Comparison of ENCODE assay signal across 8 cellular contexts in the genomic region with DNA sequence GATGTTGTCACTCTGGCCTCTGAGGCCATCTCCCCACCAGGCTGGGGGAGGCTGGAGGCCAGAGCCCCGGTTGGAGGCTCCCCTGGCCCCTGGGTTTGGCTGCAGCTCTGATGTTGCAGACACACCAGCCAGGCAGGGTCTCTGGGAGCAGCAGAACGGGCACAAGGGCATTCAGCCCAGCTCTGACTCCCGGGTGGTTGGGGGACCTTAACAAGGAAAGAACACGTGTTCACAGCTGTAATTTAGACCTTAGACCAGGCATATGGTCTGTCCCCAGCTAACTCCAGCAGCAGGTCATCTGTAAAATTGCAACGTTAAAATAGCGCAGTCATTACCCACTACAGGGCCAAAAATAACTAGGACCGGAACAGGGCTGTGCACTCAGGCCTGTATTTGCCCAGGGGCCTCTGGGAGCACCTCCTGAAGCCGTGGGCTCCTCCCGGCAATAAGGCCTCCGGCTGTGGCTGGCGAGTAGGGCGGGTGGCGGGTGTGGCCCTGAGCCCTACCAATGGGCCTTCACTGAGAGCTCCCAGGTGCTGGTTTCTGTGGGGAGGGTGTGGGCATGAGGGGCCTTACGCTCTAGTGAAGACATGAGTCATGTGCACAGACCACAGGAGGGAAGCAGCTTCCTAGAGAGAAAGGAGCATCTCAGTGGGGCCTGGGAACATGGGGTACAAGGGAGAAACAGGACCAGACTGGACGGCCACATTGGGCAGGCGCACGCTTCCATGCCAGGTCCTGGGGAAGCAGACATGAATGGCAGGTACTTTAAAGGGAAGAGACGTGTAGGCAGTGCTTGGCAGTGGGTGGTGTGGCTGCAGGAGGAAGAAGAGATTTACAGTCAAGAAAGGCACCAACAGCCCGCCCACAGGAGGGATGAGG. TPM values are rescaled to one million over a fixed set of nuclear protein-coding genes. Genes with fewer than 3 reads are reported as not detected.
DNase-seq lines count a peak whose midpoint lies in the region; ATAC-seq and TF ChIP-seq lines count a peak whose summit lies in the region.

No MANE protein-coding gene starts in this region.

- H2AFZ ChIP-seq in OCI-LY3 (ENCODE audit: low read depth, low read length): peak overlapping the region; percentile 76

- peaks cover 83% of the 10 kb centered on the region for H3K4me1 Mint-ChIP-seq in activated T-cell treated with anti-CD3 and anti-CD28 coated beads, Interleukin-2, amount 50 U/mL, for 72 hours (ENCODE audit: low read depth)

- ATAC-seq in GM19043 (IDR thresholded peaks at IDR 0.05; ENCODE audit: low read depth, unreplicated experiment) (peak; percentile 88), HG03064 (IDR thresholded peaks at IDR 0.05; ENCODE audit: low read depth, unreplicated experiment) (peak; percentile 75), heart left ventricle (peak; percentile 50 to 85 (median 82)), left lobe of liver (no peak)
- peak; percentile 95 to 98 for ATAC-seq in activated T-cell treated with anti-CD3 and anti-CD28 coated beads, Interleukin-2, amount 50 U/mL, for 72 hours (replicated peaks in 1 of 2)

- no peaks in the 10 kb centered on the region for H4K20me1 ChIP-seq in OCI-LY3 (ENCODE audit: insufficient read depth, low read length)

- H3K27me3 ChIP-seq in OCI-LY3 (ENCODE audit: low read depth, low read length) (peaks cover 1% of the 10 kb centered on the region; the same call in 1 of the 2 replicates), heart left ventricle (no peaks in the 10 kb centered on the region)

- H3K4me1 ChIP-seq in OCI-LY3 (ENCODE audit: low read length) (peaks cover 18% of the 10 kb centered on the region), heart left ventricle (peaks cover 11 to 97% (median 78%) of the 10 kb centered on the region in 12 donors)

- peak overlapping the region; percentile 25 for H3K9ac ChIP-seq in OCI-LY3 (ENCODE audit: low read length)

- no peaks in the 10 kb centered on the region for H3K9me3 ChIP-seq in OCI-LY3 (ENCODE audit: insufficient read depth, low read length)
- H3K9me3 ChIP-seq in heart left ventricle: no peaks in the 10 kb centered on the region

- H3K4me2 ChIP-seq in OCI-LY3 (ENCODE audit: low read length): peak overlapping the region; percentile 79

- H3K4me3 Mint-ChIP-seq in activated T-cell treated with anti-CD3 and anti-CD28 coated beads, Interleukin-2, amount 50 U/mL, for 72 hours: peak overlapping the region; percentile 75 to 78

- no peaks in the 10 kb centered on the region for H3K27me3 Mint-ChIP-seq in activated T-cell treated with anti-CD3 and anti-CD28 coated beads, Interleukin-2, amount 50 U/mL, for 72 hours (ENCODE audit: low read depth)

- no peak for TF ChIP-seq POLR2A in heart left ventricle (IDR thresholded peaks at IDR 0.05)

- H3K36me3 ChIP-seq in OCI-LY3 (replicated peaks; ENCODE audit: low read depth, low read length) (no peaks in the 10 kb centered on the region), heart left ventricle (peaks cover 0 to 4% (median 0%) of the 10 kb centered on the region in 9 donors)

- H3K27ac ChIP-seq in OCI-LY3 (ENCODE audit: low read length) (no peak overlapping the region), heart left ventricle (peak overlapping the region in 11 of 12 donors; percentile 62 to 95 (median 76))

- TF ChIP-seq CTCF in OCI-LY3 (IDR thresholded peaks at IDR 0.05; ENCODE audit: low read depth, low read length) (no peak), heart left ventricle (IDR thresholded peaks at IDR 0.05) (no peak)

- H3K9me3 Mint-ChIP-seq in activated T-cell treated with anti-CD3 and anti-CD28 coated beads, Interleukin-2, amount 50 U/mL, for 72 hours: peaks cover 3 to 4% of the 10 kb centered on the region in 2 donors

- 25 to 37% (median 34%) methylated on average over 19 of the region's 19 CpGs for WGBS in heart left ventricle, 4 donors

- intact Hi-C loops in heart left ventricle (cut with DNase I): loop anchor here in 3 of 10 donors (5.0 to 10.0 kb wide), 3 partner anchors 58 to 145 kb away; no protein-coding TSS in a partner anchor

- H3K27ac Mint-ChIP-seq in activated T-cell treated with anti-CD3 and anti-CD28 coated beads, Interleukin-2, amount 50 U/mL, for 72 hours: peak overlapping the region; percentile 27

- peaks cover 0 to 2% of the 10 kb centered on the region in 2 donors for H3K36me3 Mint-ChIP-seq in activated T-cell treated with anti-CD3 and anti-CD28 coated beads, Interleukin-2, amount 50 U/mL, for 72 hours (ENCODE audit: insufficient read depth in 2 of 2)

- DNase-seq in activated T-cell treated with anti-CD3 and anti-CD28 coated beads, Interleukin-2, amount 50 U/mL, for 72 hours: peak; percentile 81 to 93
- DNase-seq in heart left ventricle: peak; percentile 54 to 74 (median 60)
- DNase-seq in stimulated activated CD4-positive, alpha-beta T cell treated with anti-CD3 and anti-CD28 coated beads, Interleukin-2, amount 100 ng/mL, for 24 hours: peak; percentile 86 to 89
- no peak for DNase-seq in left lobe of liver (ENCODE audit: low spot score)
- DNase-seq in cortex of kidney (lab: John Stamatoyannopoulos, UW): no peak

- H3K79me2 ChIP-seq in OCI-LY3 (ENCODE audit: low read length): no peaks in the 10 kb centered on the region

- H3K4me3 ChIP-seq in OCI-LY3 (ENCODE audit: low read length): peak overlapping the region; percentile 36
- H3K4me3 ChIP-seq in heart left ventricle: peak overlapping the region in 2 of 12 donors; percentile 0 to 11

RNA-seq across cellular contexts. Expression of a gene that starts 6.1 kb away (rescaled TPM):
- total RNA-seq in activated T-cell treated with anti-CD3 and anti-CD28 coated beads, Interleukin-2, amount 50 U/mL, for 72 hours: 10 to 100 TPM; 13.5 to 14.7 TPM
- total RNA-seq in heart left ventricle: 10 to 100 TPM in 8 of 9 donors, 1 to 10 TPM in 1; 9.9 to 17.4 (median 13.3) TPM
- 10 to 100 TPM in 1 of 2 donors, 1 to 10 TPM in 1; 9.0 to 15.4 TPM for polyA plus RNA-seq in heart left ventricle
- 23.4 TPM for total RNA-seq in left lobe of liver

Comparison
In these comparisons a context has a peak if more than half of its experiments do, and no peak if none do; other contexts are left out.
1. DNase-seq: peak in activated T-cell treated with anti-CD3 and anti-CD28 coated beads, Interleukin-2, amount 50 U/mL, for 72 hours (2 of 2), heart left ventricle (5 of 5) and stimulated activated CD4-positive, alpha-beta T cell treated with anti-CD3 and anti-CD28 coated beads, Interleukin-2, amount 100 ng/mL, for 24 hours (2 of 2); none in left lobe of liver (single experiment) and cortex of kidney (single experiment).